Comparison of ENCODE assay signal across 21 cellular contexts in genomic region chr18:8889479-8889878, GRCh38.
DNase-seq lines count a peak whose midpoint lies in the region; ATAC-seq and TF ChIP-seq lines count a peak whose summit lies in the region.
"Had no signal": no experiment of that assay in that cellular context is flagged by ENCODE, and none has a peak within 500 bp of the region (broad histone marks: within the 10 kb centered on the region; RNA-seq: fewer than 3 reads in every experiment).

No MANE protein-coding gene starts in this region.

- DNase-seq in EH (ENCODE audit: low read depth) = peak; percentile 80
- peak; percentile 30 for DNase-seq in RPMI7951 (ENCODE audit: low read depth)
- peak; percentile 9 to 89 for DNase-seq in fibroblast of lung (ENCODE audit: low read depth in 2 of 2)
- DNase-seq in non-pigmented ciliary epithelial cell (ENCODE audit: low read depth) = peak; percentile 36
- DNase-seq in stimulated activated CD4-positive, alpha-beta T cell treated with anti-CD3 and anti-CD28 coated beads, Interleukin-1b, Interleukin-23, amount 100 ng/mL, for 48 hours = no peak
- no peak for DNase-seq in SKM-1 (lab: John Stamatoyannopoulos, UW; ENCODE audit: unreplicated experiment)
- DNase-seq in tibial nerve (ENCODE audit: low spot score in 2 of 2) = no peak
- DNase-seq: activated CD8-positive, alpha-beta T cell treated with anti-CD3 and anti-CD28 coated beads, Interleukin-2, amount 10 ng/mL, durations not matched to agents 7 days and 5 days; activated naive CD8-positive, alpha-beta T cell treated with anti-CD3 and anti-CD28 coated beads, Interleukin-2, amount 10 ng/mL, durations not matched to agents 7 days and 5 days; endodermal cell; H7; left ventricle myocardium inferior; NCI-H345; NK-92 treated with Interleukin-12 subunit alpha and Interleukin-12 subunit beta, amount 100 ng/mL, for 24 hours; ovary; WERI-Rb-1 had no signal

- no peaks in the 10 kb centered on the region for H3K36me3 ChIP-seq in fibroblast of lung (ENCODE audit: control insufficient read depth, insufficient read depth, low read length)
- H3K36me3 ChIP-seq in tibial nerve = no peaks in the 10 kb centered on the region
- H3K36me3 ChIP-seq: BLaER1 treated with 17β-estradiol and CSF1 and Interleukin-3, amounts not matched to agents 10 nM and 100 nM; gastroesophageal sphincter; left ventricle myocardium inferior; ovary; WERI-Rb-1 had no signal

- no peak for TF ChIP-seq POLR2A in tibial nerve (IDR thresholded peaks at IDR 0.05)

- no peaks in the 10 kb centered on the region for H3K27me3 ChIP-seq in fibroblast of lung (ENCODE audit: control insufficient read depth, insufficient read depth, low read length)
- no peaks in the 10 kb centered on the region for H3K27me3 ChIP-seq in tibial nerve
- H3K27me3 ChIP-seq: BLaER1 treated with 17β-estradiol and CSF1 and Interleukin-3, amounts not matched to agents 10 nM and 100 nM; gastroesophageal sphincter; ovary had no signal

- WGBS in tibial nerve, 2 donors = 53 to 75% methylated on average over 2 of the region's 2 CpGs

- no peak for ATAC-seq in HG03280 (IDR thresholded peaks at IDR 0.05; ENCODE audit: unreplicated experiment)
- ATAC-seq: activated CD8-positive, alpha-beta T cell treated with anti-CD3 and anti-CD28 coated beads, Interleukin-2, amount 10 ng/mL, durations not matched to agents 7 days and 5 days; gastroesophageal sphincter; Right ventricle myocardium inferior had no signal

- H3K4me1 ChIP-seq in fibroblast of lung (ENCODE audit: control insufficient read depth, extremely low read depth, insufficient read depth, low read length) (peaks cover 8% of the 10 kb centered on the region), tibial nerve (no peaks in the 10 kb centered on the region)
- H3K4me1 ChIP-seq: BLaER1 treated with 17β-estradiol and CSF1 and Interleukin-3, amounts not matched to agents 10 nM and 100 nM; gastroesophageal sphincter; left ventricle myocardium inferior had no signal

- H3K9ac ChIP-seq in fibroblast of lung (ENCODE audit: insufficient read depth, low read length) = no peak overlapping the region
- H3K9ac ChIP-seq: BLaER1 treated with 17β-estradiol and CSF1 and Interleukin-3, amounts not matched to agents 10 nM and 100 nM had no signal

- H3K79me2 ChIP-seq in fibroblast of lung (ENCODE audit: control insufficient read depth, insufficient read depth, low read length) = no peaks in the 10 kb centered on the region

- TF ChIP-seq EP300 in tibial nerve (IDR thresholded peaks at IDR 0.05) = no peak

- TF ChIP-seq CTCF in fibroblast of lung (conservative IDR thresholded peaks at IDR 0.05 in 1 of 2, IDR thresholded peaks at IDR 0.05 in 1 of 2; ENCODE audit: low read depth in 1 of 2, low read length in 2 of 2) = no peak
- no peak for TF ChIP-seq CTCF in tibial nerve (IDR thresholded peaks at IDR 0.05)

- H4K20me1 ChIP-seq in fibroblast of lung (ENCODE audit: control insufficient read depth, extremely low read depth, insufficient read depth, low read length) = no peaks in the 10 kb centered on the region
- H4K20me1 ChIP-seq: BLaER1 treated with 17β-estradiol and CSF1 and Interleukin-3, amounts not matched to agents 10 nM and 100 nM had no signal

- H3K4me3 ChIP-seq in fibroblast of lung (replicated peaks in 1 of 4; ENCODE audit: control extremely low read depth in 1 of 4, insufficient read depth in 1 of 4, low read depth in 3 of 4, low read length in 4 of 4) (no peak overlapping the region), tibial nerve (no peak overlapping the region)
- H3K4me3 ChIP-seq: BLaER1 treated with 17β-estradiol and CSF1 and Interleukin-3, amounts not matched to agents 10 nM and 100 nM; gastroesophageal sphincter; left ventricle myocardium inferior; ovary; skin epidermis had no signal

- no peak overlapping the region for H3K4me2 ChIP-seq in fibroblast of lung (ENCODE audit: extremely low read depth, insufficient read depth, low read length)
- H3K4me2 ChIP-seq: BLaER1 treated with 17β-estradiol and CSF1 and Interleukin-3, amounts not matched to agents 10 nM and 100 nM had no signal

- H3K27ac ChIP-seq in fibroblast of lung (ENCODE audit: insufficient read depth, low read length) (no peak overlapping the region), tibial nerve (no peak overlapping the region)
- H3K27ac ChIP-seq: BLaER1 treated with 17β-estradiol and CSF1 and Interleukin-3, amounts not matched to agents 10 nM and 100 nM; gastroesophageal sphincter; left ventricle myocardium inferior; ovary; skin epidermis; WERI-Rb-1 had no signal

- H2AFZ ChIP-seq in fibroblast of lung (ENCODE audit: low read length) = no peak overlapping the region

- H3K9me3 ChIP-seq in fibroblast of lung (ENCODE audit: control insufficient read depth, insufficient read depth, low read depth, low read length) (no peaks in the 10 kb centered on the region), tibial nerve (peaks cover 0 to 6% (median 0%) of the 10 kb centered on the region in 4 donors)
- H3K9me3 ChIP-seq: ovary had no signal

Comparison
In these comparisons a context has a peak if more than half of its experiments do, and no peak if none do; other contexts are left out.
1. DNase-seq: peak in EH (single experiment), RPMI7951 (single experiment), fibroblast of lung (2 of 2) and non-pigmented ciliary epithelial cell (single experiment); none in stimulated activated CD4-positive, alpha-beta T cell treated with anti-CD3 and anti-CD28 coated beads, Interleukin-1b, Interleukin-23, amount 100 ng/mL, for 48 hours (single experiment), SKM-1 (single experiment) and tibial nerve (0 of 2).